In genomic region chr19:2210987-2211740, GRCh38 we compare ENCODE assay signal across 16 cellular contexts. TPM values are rescaled to one million over a fixed set of nuclear protein-coding genes. Genes with fewer than 3 reads are reported as not detected.
A peak's percentile ranks its signal among the peaks of the same experiment; 100 is the strongest.
DNase-seq lines count a peak whose midpoint lies in the region; ATAC-seq and TF ChIP-seq lines count a peak whose summit lies in the region.
"Had no signal": no experiment of that assay in that cellular context is flagged by ENCODE, and none has a peak within 500 bp of the region (broad histone marks: within the 10 kb centered on the region; RNA-seq: fewer than 3 reads in every experiment).

No MANE protein-coding gene starts in this region.

- H2BK120ac ChIP-seq in H9 (ENCODE audit: low read depth, low read length, poor library complexity, severe bottlenecking) = no peak overlapping the region

- TF ChIP-seq CTCF in H9 (conservative IDR thresholded peaks at IDR 0.05) (no peak), progenitor cell of endocrine pancreas (IDR thresholded peaks at IDR 0.05; ENCODE audit: unreplicated experiment) (no peak)

- H3K36me3 Mint-ChIP-seq in H9 (ENCODE audit: insufficient read depth in 1 of 3, low read depth in 3 of 3) (peaks cover 22 to 50% (median 49%) of the 10 kb centered on the region in 3 experiments), progenitor cell of endocrine pancreas (ENCODE audit: insufficient read depth) (peaks cover 11% of the 10 kb centered on the region)
- H3K36me3 Mint-ChIP-seq in dendritic cell treated with granulocyte-macrophage colony-stimulating factor and Interleukin-4, amounts not matched to agents 40 ng/mL and 50 ng/mL, for 4 days (ENCODE audit: low read depth) = peaks cover 100% of the 10 kb centered on the region

- no peak overlapping the region for H3K56ac ChIP-seq in H9 (ENCODE audit: insufficient read length, low read depth, low read length)

- no peak overlapping the region for H2BK5ac ChIP-seq in H9 (ENCODE audit: insufficient read length, low read length)

- H4K20me1 ChIP-seq in H9 (ENCODE audit: control insufficient read depth, insufficient read depth, insufficient read length) = no peaks in the 10 kb centered on the region

- H3K27ac Mint-ChIP-seq in H9 (peak overlapping the region; percentile 73 to 93 (median 81); a peak in 3 of 7 replicates), progenitor cell of endocrine pancreas (peak overlapping the region; percentile 62)
- H3K27ac Mint-ChIP-seq in dendritic cell treated with granulocyte-macrophage colony-stimulating factor and Interleukin-4, amounts not matched to agents 40 ng/mL and 50 ng/mL, for 4 days = peak overlapping the region; percentile 31
- H3K27ac Mint-ChIP-seq: HFFc6 had no signal

- no peak overlapping the region for H4K91ac ChIP-seq in H9 (ENCODE audit: insufficient read length, low read depth, low read length)

- H3K14ac ChIP-seq in H9 (ENCODE audit: insufficient read depth, low read length) = no peak overlapping the region

- H2BK12ac ChIP-seq in H9 (ENCODE audit: insufficient read length, low read depth, low read length) = no peak overlapping the region

- no peak overlapping the region for H3K4ac ChIP-seq in H9 (ENCODE audit: low read depth, low read length)

- ATAC-seq in HG02588 (IDR thresholded peaks at IDR 0.05; ENCODE audit: unreplicated experiment) = no peak
- no peak for ATAC-seq in GM21825 (IDR thresholded peaks at IDR 0.05; ENCODE audit: unreplicated experiment)

- H3K27me3 ChIP-seq in H9 (ENCODE audit: insufficient read depth, low read length) = no peaks in the 10 kb centered on the region
- H3K27me3 ChIP-seq: SJSA1 had no signal

- H3K4me2 ChIP-seq in H9 (ENCODE audit: insufficient read depth, insufficient read length, low read length) = no peak overlapping the region
- H3K4me2 ChIP-seq: PC-9 had no signal

- H2BK15ac ChIP-seq in H9 (ENCODE audit: low read depth, low read length) = no peak overlapping the region

- no peak overlapping the region for H4K8ac ChIP-seq in H9 (replicated peaks; ENCODE audit: insufficient read length, low read depth, low read length)

- H3K27me3 Mint-ChIP-seq in H9 (ENCODE audit: low read depth) = no peaks in the 10 kb centered on the region
- no peaks in the 10 kb centered on the region for H3K27me3 Mint-ChIP-seq in dendritic cell treated with granulocyte-macrophage colony-stimulating factor and Interleukin-4, amounts not matched to agents 40 ng/mL and 50 ng/mL, for 4 days
- no peaks in the 10 kb centered on the region for H3K27me3 Mint-ChIP-seq in progenitor cell of endocrine pancreas
- H3K27me3 Mint-ChIP-seq: CD4-positive, CD25-positive, alpha-beta regulatory T cell had no signal

- no peak overlapping the region for H3K27ac ChIP-seq in H9 (ENCODE audit: insufficient read length, low read depth, low read length)
- H3K27ac ChIP-seq: PC-9, SJSA1 had no signal

- H3K4me3 Mint-ChIP-seq in H9 (no peak overlapping the region), progenitor cell of endocrine pancreas (ENCODE audit: low read depth) (no peak overlapping the region)
- H3K4me3 Mint-ChIP-seq in dendritic cell treated with granulocyte-macrophage colony-stimulating factor and Interleukin-4, amounts not matched to agents 40 ng/mL and 50 ng/mL, for 4 days = no peak overlapping the region
- H3K4me3 Mint-ChIP-seq: HFFc6 had no signal

- H3T11ph ChIP-seq in H9 (ENCODE audit: low read length) = no peak overlapping the region

- H3K79me2 ChIP-seq in H9 (ENCODE audit: insufficient read depth, low read length) = no peaks in the 10 kb centered on the region

- WGBS in H9 (ENCODE audit: extremely low coverage, insufficient read length, low lambda C conversion rate) = no CpG with 5 or more reads among the region's 33 CpGs

- no peaks in the 10 kb centered on the region for H3K23me2 ChIP-seq in H9 (ENCODE audit: insufficient read length, low read depth, low read length, poor library complexity, severe bottlenecking)

- DNase-seq in H9 = no peak
- no peak for DNase-seq in progenitor cell of endocrine pancreas (ENCODE audit: low spot score, unreplicated experiment)
- DNase-seq: Caco-2; CD4-positive, CD25-positive, alpha-beta regulatory T cell; EL; HFFc6; NCI-H1048; NCI-H1436 treated with DMSO at 0.1 percent for 48 hours; NCI-H2029 treated with DMSO at 0.1 percent for 48 hours; NCI-H524; PC-9 had no signal

- H4K5ac ChIP-seq in H9 (ENCODE audit: insufficient read length, low read depth, low read length) = no peak overlapping the region

- no peak overlapping the region for H2AFZ ChIP-seq in H9 (ENCODE audit: low read length)
- H2AFZ ChIP-seq: PC-9 had no signal

- intact Hi-C loops in dendritic cell treated with granulocyte-macrophage colony-stimulating factor and Interleukin-4, amounts not matched to agents 40 ng/mL and 50 ng/mL, for 4 days (cut with micrococcal nuclease) = no loop called here

- H3K18ac ChIP-seq in H9 (ENCODE audit: insufficient read length, low read depth, low read length) = no peak overlapping the region

- H3K9me3 Mint-ChIP-seq in H9 (no peaks in the 10 kb centered on the region), progenitor cell of endocrine pancreas (ENCODE audit: low read depth) (no peaks in the 10 kb centered on the region)
- H3K9me3 Mint-ChIP-seq in dendritic cell treated with granulocyte-macrophage colony-stimulating factor and Interleukin-4, amounts not matched to agents 40 ng/mL and 50 ng/mL, for 4 days = no peaks in the 10 kb centered on the region
- H3K9me3 Mint-ChIP-seq: CD4-positive, CD25-positive, alpha-beta regulatory T cell; HFFc6 had no signal

- H3K9ac ChIP-seq in H9 (ENCODE audit: extremely low read depth, insufficient read length, low read length) = no peak overlapping the region

- H3K79me1 ChIP-seq in H9 (ENCODE audit: insufficient read depth, low read depth, low read length, poor library complexity, severe bottlenecking) = no peaks in the 10 kb centered on the region

- H3K4me1 ChIP-seq in H9 (ENCODE audit: insufficient read depth, low read length) = no peaks in the 10 kb centered on the region
- H3K4me1 ChIP-seq: SJSA1 had no signal

- no peak overlapping the region for H2AK5ac ChIP-seq in H9 (ENCODE audit: insufficient read length, low read length)

- H3K23ac ChIP-seq in H9 (ENCODE audit: insufficient read length, low read depth, low read length) = no peak overlapping the region

- no peak overlapping the region for H2BK20ac ChIP-seq in H9 (ENCODE audit: low read depth, low read length, poor library complexity, severe bottlenecking)

- H3K9me3 ChIP-seq in H9 (ENCODE audit: control insufficient read depth, low read depth, low read length) = no peaks in the 10 kb centered on the region
- H3K9me3 ChIP-seq: Caco-2, SJSA1 had no signal

- H3K4me1 Mint-ChIP-seq in H9 = no peaks in the 10 kb centered on the region
- H3K4me1 Mint-ChIP-seq in dendritic cell treated with granulocyte-macrophage colony-stimulating factor and Interleukin-4, amounts not matched to agents 40 ng/mL and 50 ng/mL, for 4 days (ENCODE audit: low read depth) = peaks cover 11% of the 10 kb centered on the region
- no peaks in the 10 kb centered on the region for H3K4me1 Mint-ChIP-seq in progenitor cell of endocrine pancreas (ENCODE audit: low read depth)

RNA-seq across cellular contexts. Expression of gene PLEKHJ1, which starts 25.0 kb away (rescaled TPM):
- total RNA-seq in H9 (2021) = 139 and 148 TPM in 2 replicates
- total RNA-seq in progenitor cell of endocrine pancreas = 116 and 119 TPM in 2 replicates

RNA-seq across cellular contexts. Expression of gene SF3A2, which starts 25.5 kb away (rescaled TPM):
- total RNA-seq in H9 (2021) (166 and 167 TPM in 2 replicates), progenitor cell of endocrine pancreas (152 and 156 TPM in 2 replicates)

RNA-seq across cellular contexts. Expression of gene AMH, which starts 38.0 kb away (rescaled TPM):
- 70.2 and 70.7 TPM in 2 replicates for total RNA-seq in H9 (2021)
- 58.4 and 71.3 TPM in 2 replicates for total RNA-seq in progenitor cell of endocrine pancreas

RNA-seq across cellular contexts. Expression of gene JSRP1, which starts 45.1 kb away (rescaled TPM):
- total RNA-seq in H9 (2021) = 0.90 and 1.1 TPM in 2 replicates
- total RNA-seq in progenitor cell of endocrine pancreas = 1.00 and 1.6 TPM in 2 replicates
- total RNA-seq: Caco-2, H4, SJSA1 had no signal

RNA-seq across cellular contexts. Expression of gene DOT1L, which starts 47.4 kb away (rescaled TPM):
- 78.5 and 81.6 TPM in 2 replicates for total RNA-seq in H9 (2021)
- total RNA-seq in progenitor cell of endocrine pancreas = 102 and 106 TPM in 2 replicates

Comparison
In these comparisons a context has a peak if more than half of its experiments do, and no peak if none do; other contexts are left out.
1. H3K27ac Mint-ChIP-seq: peak in every context shown above with its lines; median percentile 81 in H9; 62 in progenitor cell of endocrine pancreas; 31 in dendritic cell treated with granulocyte-macrophage colony-stimulating factor and Interleukin-4, amounts not matched to agents 40 ng/mL and 50 ng/mL, for 4 days.